Comparison of ENCODE assay signal across 9 cellular contexts in genomic region chr17:7705269-7706255, GRCh38. TPM values are rescaled to one million over a fixed set of nuclear protein-coding genes. Genes with fewer than 3 reads are reported as not detected.
DNase-seq lines count a peak whose midpoint lies in the region; ATAC-seq and TF ChIP-seq lines count a peak whose summit lies in the region.
"Had no signal": no experiment of that assay in that cellular context is flagged by ENCODE, and none has a peak within 500 bp of the region (broad histone marks: within the 10 kb centered on the region; RNA-seq: fewer than 3 reads in every experiment).

No MANE protein-coding gene starts in this region.

- H3K36me3 ChIP-seq in ascending aorta: peaks cover 9 to 24% of the 10 kb centered on the region in 2 donors
- peaks cover 0 to 34% (median 23%) of the 10 kb centered on the region in 6 donors for H3K36me3 ChIP-seq in spleen

- 5 to 8% (median 8%) methylated on average over 36 to 50 of the region's 50 CpGs for WGBS in spleen, 5 donors

- H3K27me3 ChIP-seq in ascending aorta (peaks cover 5% of the 10 kb centered on the region), spleen (replicated peaks in 1 of 7) (peaks cover 5 to 76% (median 31%) of the 10 kb centered on the region in 7 donors)

- H3K4me1 ChIP-seq in ascending aorta (peaks cover 6 to 11% of the 10 kb centered on the region in 2 donors), spleen (peaks cover 7 to 43% (median 20%) of the 10 kb centered on the region in 6 donors)

- TF ChIP-seq CTCF in ascending aorta (IDR thresholded peaks at IDR 0.05) (no peak), spleen (IDR thresholded peaks at IDR 0.05 in 8 of 11, conservative IDR thresholded peaks at IDR 0.05 in 3 of 11) (no peak)

- H3K9me3 ChIP-seq in ascending aorta (no peaks in the 10 kb centered on the region), iPS-18c (ENCODE audit: control insufficient read depth, insufficient read depth, low read length) (no peaks in the 10 kb centered on the region), spleen (no peaks in the 10 kb centered on the region)

- no peak for TF ChIP-seq POLR2A in spleen (IDR thresholded peaks at IDR 0.05)

- intact Hi-C loops in ascending aorta (cut with DNase I) (no loop called here), spleen (cut with DNase I; ENCODE audit: low total_unique reads) (no loop called here)

- DNase-seq in DMS53 (lab: John Stamatoyannopoulos, UW): peak; percentile 48
- no peak for DNase-seq in DMS53 treated with DMSO at 0.1 percent for 48 hours (lab: John Stamatoyannopoulos, UW; ENCODE audit: unreplicated experiment)
- DNase-seq in ascending aorta (ENCODE audit: low spot score in 2 of 2): no peak
- peak; percentile 53 for DNase-seq in spleen
- DNase-seq in activated gamma-delta T cell (lab: John Stamatoyannopoulos, UW): no peak

- H3K27ac ChIP-seq in ascending aorta: no peak overlapping the region
- no peak overlapping the region for H3K27ac ChIP-seq in spleen

- ATAC-seq in GM18868 (IDR thresholded peaks at IDR 0.05; ENCODE audit: unreplicated experiment) (no peak), HG03175 (IDR thresholded peaks at IDR 0.05; ENCODE audit: unreplicated experiment) (no peak)

- peak overlapping the region; percentile 41 to 43 for H3K4me3 ChIP-seq in ascending aorta
- peak overlapping the region; percentile 77 for H3K4me3 ChIP-seq in iPS-18c (ENCODE audit: insufficient read depth, low read depth, low read length)
- H3K4me3 ChIP-seq in spleen: peak overlapping the region in 7 of 8 donors; percentile 3 to 57 (median 19)

RNA-seq across cellular contexts. Expression of gene EFNB3, which starts 0.6 kb away (rescaled TPM):
- total RNA-seq in ascending aorta: not detected
- total RNA-seq in spleen: under 1 TPM in 6 of 7 donors, not detected in 1; 0.17 to 0.60 (median 0.29) TPM
- polyA plus RNA-seq in spleen: under 1 TPM; 0.04 to 0.11 (median 0.06) TPM

RNA-seq across cellular contexts. Expression of gene DNAH2, which starts 12.0 kb away (rescaled TPM):
- total RNA-seq in ascending aorta (0.43 TPM), spleen (1 to 10 TPM in 1 of 7 donors, under 1 TPM in 5, not detected in 1; 0.13 to 1.1 (median 0.23) TPM)
- under 1 TPM; 0.02 to 0.03 (median 0.02) TPM for polyA plus RNA-seq in spleen
- total RNA-seq: LHCN-M2 had no signal

RNA-seq across cellular contexts. Expression of gene WRAP53, which starts 17.3 kb away (rescaled TPM):
- total RNA-seq in ascending aorta (1.5 TPM), spleen (10 to 100 TPM in 1 of 7 donors, 1 to 10 TPM in 6; 8.5 to 10.6 (median 9.5) TPM)
- 10 to 100 TPM; 13.3 to 21.8 (median 16.4) TPM for polyA plus RNA-seq in spleen

RNA-seq across cellular contexts. Expression of gene TP53, which starts 18.3 kb away (rescaled TPM):
- total RNA-seq in ascending aorta (48.0 TPM), spleen (10 to 100 TPM; 37.0 to 83.9 (median 58.5) TPM)
- polyA plus RNA-seq in spleen: 10 to 100 TPM; 33.6 to 48.1 (median 40.1) TPM

RNA-seq across cellular contexts. Expression of gene ATP1B2, which starts 54.8 kb away (rescaled TPM):
- total RNA-seq in ascending aorta: 0.11 TPM
- 10 to 100 TPM in 1 of 7 donors, 1 to 10 TPM in 6; 3.8 to 10.1 (median 5.1) TPM for total RNA-seq in spleen
- under 1 TPM; 0.26 to 0.56 (median 0.54) TPM for polyA plus RNA-seq in spleen
- total RNA-seq: LHCN-M2 had no signal

Comparison
In these comparisons a context has a peak if more than half of its experiments do, and no peak if none do; other contexts are left out.
1. DNase-seq: peak in DMS53 (single experiment) and spleen (single experiment); none in DMS53 treated with DMSO at 0.1 percent for 48 hours (single experiment), ascending aorta (0 of 2) and activated gamma-delta T cell (single experiment).
2. H3K4me3 ChIP-seq: peak in every context shown above with its lines; median percentile 77 in iPS-18c; 42 in ascending aorta; 19 in spleen.